ENCODE assay signal across 12 cellular contexts in genomic region chr1:222880586-222880985, GRCh38.
DNase-seq lines count a peak whose midpoint lies in the region; ATAC-seq and TF ChIP-seq lines count a peak whose summit lies in the region.
"Had no signal": no experiment of that assay in that cellular context is flagged by ENCODE, and none has a peak within 500 bp of the region (broad histone marks: within the 10 kb centered on the region; RNA-seq: fewer than 3 reads in every experiment).

No MANE protein-coding gene starts in this region.

- H3K4me1 ChIP-seq in HEK293 (ENCODE audit: control insufficient read depth, insufficient read depth, low read length) (no peaks in the 10 kb centered on the region), SJSA1 (replicated peaks) (no peaks in the 10 kb centered on the region)

- H3K4me3 ChIP-seq in HEK293 (ENCODE audit: low read depth, low read length) (no peak overlapping the region), SJSA1 (no peak overlapping the region), epithelial cell of esophagus (ENCODE audit: low read length) (no peak overlapping the region), lower leg skin (ENCODE audit: low read depth, poor library complexity, severe bottlenecking) (no peak overlapping the region)
- H3K4me3 ChIP-seq: hepatocyte had no signal

- no peaks in the 10 kb centered on the region for H3K27me3 ChIP-seq in SJSA1 (replicated peaks)
- H3K27me3 ChIP-seq: hepatocyte had no signal

- ATAC-seq in HG02678 (IDR thresholded peaks at IDR 0.05; ENCODE audit: unreplicated experiment) (no peak), HG03045 (IDR thresholded peaks at IDR 0.05; ENCODE audit: unreplicated experiment) (no peak)

- WGBS in lower leg skin, 2 donors = 65 to 70% methylated on average over 2 of the region's 2 CpGs

- TF ChIP-seq CTCF in HEK293 (tag by site-specific recombination; IDR thresholded peaks at IDR 0.05) (no peak), epithelial cell of esophagus (IDR thresholded peaks at IDR 0.05; ENCODE audit: insufficient read depth, low read depth, low read length, missing control alignments) (no peak), lower leg skin (IDR thresholded peaks at IDR 0.05) (no peak)

- DNase-seq in SJSA1 (ENCODE audit: low read depth in 1 of 2, low spot score in 2 of 2) = peak; percentile 10 to 46
- peak; percentile 61 for DNase-seq in epithelial cell of esophagus (ENCODE audit: low read depth)
- peak; percentile 1 to 6 for DNase-seq in stimulated activated CD4-positive, alpha-beta T cell treated with anti-CD3 and anti-CD28 coated beads, Interleukin-2, amount 100 ng/mL, for 48 hours
- no peak for DNase-seq in lower leg skin (ENCODE audit: low spot score in 2 of 2)
- DNase-seq: aorta, NCI-H526 treated with DMSO at 0.1 percent for 48 hours, T1000 had no signal

- CTCF ChIA-PET in HEK293 (lab: Yijun Ruan, JAX) = no interaction called here

- POLR2A ChIA-PET in HEK293 (lab: Yijun Ruan, JAX) = no interaction called here

- H3K27ac ChIP-seq in HEK293 (ENCODE audit: extremely low read depth, low read depth, low read length) = no peak overlapping the region
- no peak overlapping the region for H3K27ac ChIP-seq in SJSA1
- H3K27ac ChIP-seq: hepatocyte, KMS-11 had no signal

- no peaks in the 10 kb centered on the region for H3K9me3 ChIP-seq in HEK293 (ENCODE audit: control insufficient read depth, insufficient read depth, low read depth, low read length)
- H3K9me3 ChIP-seq in SJSA1 (replicated peaks) = no peaks in the 10 kb centered on the region

- TF ChIP-seq POLR2A in lower leg skin (IDR thresholded peaks at IDR 0.05) = no peak

- no peaks in the 10 kb centered on the region for H3K36me3 ChIP-seq in HEK293 (ENCODE audit: control insufficient read depth in 2 of 2, insufficient read depth in 1 of 2, low read length in 2 of 2)
- no peaks in the 10 kb centered on the region for H3K36me3 ChIP-seq in SJSA1

- intact Hi-C loops in lower leg skin (cut with DNase I; ENCODE audit: low total_unique reads) = no loop called here

TF ChIP-seq in HEK293, 187 proteins besides CTCF, POLR2A, EP300 and RAD21:
- TF ChIP-seq ZNF76 (tag by site-specific recombination; IDR thresholded peaks at IDR 0.05; ENCODE audit: borderline replicate concordance, low read depth) (no peak), SETDB1 (IDR thresholded peaks at IDR 0.05; ENCODE audit: insufficient read length, low read length) (peak; percentile 22)

Comparison
In these comparisons a context has a peak if more than half of its experiments do, and no peak if none do; other contexts are left out.
1. DNase-seq: peak in SJSA1 (2 of 2), epithelial cell of esophagus (single experiment) and stimulated activated CD4-positive, alpha-beta T cell treated with anti-CD3 and anti-CD28 coated beads, Interleukin-2, amount 100 ng/mL, for 48 hours (2 of 2); none in lower leg skin (0 of 2).